In genomic region chr3:131082246-131082645, GRCh38 we compare ENCODE assay signal across 17 cellular contexts. TPM values are rescaled to one million over a fixed set of nuclear protein-coding genes. Genes with fewer than 3 reads are reported as not detected.
A peak's percentile ranks its signal among the peaks of the same experiment; 100 is the strongest.
DNase-seq lines count a peak whose midpoint lies in the region; ATAC-seq, FAIRE-seq and TF ChIP-seq lines count a peak whose summit lies in the region.
"Had no signal": no experiment of that assay in that cellular context is flagged by ENCODE, and none has a peak within 500 bp of the region (broad histone marks: within the 10 kb centered on the region; RNA-seq: fewer than 3 reads in every experiment).

No MANE protein-coding gene starts in this region.

- no peak for TF ChIP-seq CTCF in A549 (IDR thresholded peaks at IDR 0.05)
- no peak for TF ChIP-seq CTCF in KMS-11 (conservative IDR thresholded peaks at IDR 0.05; ENCODE audit: low read depth, low read length)
- no peak for TF ChIP-seq CTCF in dorsolateral prefrontal cortex (IDR thresholded peaks at IDR 0.05 in 54 of 56, conservative IDR thresholded peaks at IDR 0.05 in 2 of 56; ENCODE audit: low read depth in 1 of 56, partially characterized antibody in 56 of 56)

- no peaks in the 10 kb centered on the region for H3K4me1 ChIP-seq in A549
- peaks cover 55% of the 10 kb centered on the region for H3K4me1 ChIP-seq in BLaER1
- peaks cover 63% of the 10 kb centered on the region for H3K4me1 ChIP-seq in KMS-11 (ENCODE audit: low read depth, poor library complexity, severe bottlenecking)
- H3K4me1 ChIP-seq: Caco-2 had no signal

- H3K36me3 ChIP-seq in BLaER1 (no peaks in the 10 kb centered on the region), KMS-11 (ENCODE audit: insufficient read depth) (no peaks in the 10 kb centered on the region)

- no peak for TF ChIP-seq POLR2A in A549 (IDR thresholded peaks at IDR 0.05; ENCODE audit: low read length)

- ATAC-seq in A549 = no peak
- ATAC-seq: CD8-positive, alpha-beta T cell had no signal

- 90% methylated on average over 4 of the region's 4 CpGs for WGBS in A549 (ENCODE audit: missing lambda C conversion rate)

- H3K9me3 ChIP-seq in A549 = no peaks in the 10 kb centered on the region
- no peaks in the 10 kb centered on the region for H3K9me3 ChIP-seq in BLaER1
- H3K9me3 ChIP-seq: Caco-2 had no signal

- intact Hi-C loops in dorsolateral prefrontal cortex (cut with DNase I) = loop anchor here in 1 of 2 donors (10.0 kb wide), 2 partner anchors 63 to 303 kb away; partner anchors contain the start of gene NUDT16

- H3K4me3 ChIP-seq in A549 = no peak overlapping the region
- H3K4me3 ChIP-seq in BLaER1 = no peak overlapping the region
- no peak overlapping the region for H3K4me3 ChIP-seq in KMS-11 (IDR thresholded peaks at IDR 0.05; ENCODE audit: insufficient read depth, low read depth, low read length)
- peak overlapping the region in 1 of 59 donors; percentile 47 for H3K4me3 ChIP-seq in dorsolateral prefrontal cortex
- H3K4me3 ChIP-seq: GM23248 had no signal

- H3K27ac ChIP-seq in A549 (no peak overlapping the region), BLaER1 (no peak overlapping the region), KMS-11 (no peak overlapping the region), dorsolateral prefrontal cortex (peak overlapping the region in 35 of 59 donors; percentile 11 to 90 (median 81))
- H3K27ac ChIP-seq: C4-2B, GM23248 had no signal

- H4K20me1 ChIP-seq in BLaER1 (no peaks in the 10 kb centered on the region; the same call in 1 of the 2 replicates), KMS-11 (ENCODE audit: insufficient read depth) (no peaks in the 10 kb centered on the region)

- no peak for FAIRE-seq in A549 (lab: Jason Lieb, UNC)
- FAIRE-seq: G401.6, H1 had no signal

- H3K9ac ChIP-seq in BLaER1 (no peak overlapping the region), KMS-11 (no peak overlapping the region)
- H3K9ac ChIP-seq: GM23248 had no signal

- CTCF ChIA-PET in A549 (lab: Yijun Ruan, JAX) = no interaction called here

- POLR2A ChIA-PET in A549 (lab: Yijun Ruan, JAX) = no interaction called here

- TF ChIP-seq EP300 in A549 (IDR thresholded peaks at IDR 0.05) = no peak

- DNase-seq in A549 (ENCODE audit: low read depth in 1 of 2, low spot score in 1 of 2) = no peak
- DNase-seq in dorsolateral prefrontal cortex = no peak
- no peak for DNase-seq in SKM-1 (lab: John Stamatoyannopoulos, UW; ENCODE audit: unreplicated experiment)
- no peak for DNase-seq in NCI-H1436 treated with DMSO at 0.1 percent for 48 hours (lab: John Stamatoyannopoulos, UW)
- DNase-seq: Caco-2; CD4-positive, CD25-positive, alpha-beta regulatory T cell; CD8-positive, alpha-beta T cell; DMS153; DND-41; GM23248; H7; HCEC 1CT had no signal

- TF ChIP-seq RAD21 in A549 (conservative IDR thresholded peaks at IDR 0.05 in 1 of 2, IDR thresholded peaks at IDR 0.05 in 1 of 2) = no peak

- no peaks in the 10 kb centered on the region for H3K27me3 ChIP-seq in BLaER1
- no peaks in the 10 kb centered on the region for H3K27me3 ChIP-seq in KMS-11 (ENCODE audit: insufficient read depth, low read depth)
- H3K27me3 ChIP-seq in dorsolateral prefrontal cortex = no peaks in the 10 kb centered on the region

- no peak overlapping the region for H2AFZ ChIP-seq in KMS-11 (ENCODE audit: low read depth)
- H2AFZ ChIP-seq: GM23248 had no signal

- H3K4me2 ChIP-seq in A549 (no peak overlapping the region), BLaER1 (peak overlapping the region; percentile 70), KMS-11 (peak overlapping the region; percentile 85)

- no peaks in the 10 kb centered on the region for H3K79me2 ChIP-seq in KMS-11 (ENCODE audit: insufficient read depth, low read depth)

TF ChIP-seq in A549, 52 proteins besides CTCF, POLR2A, EP300 and RAD21:
- TF ChIP-seq GATA3 (IDR thresholded peaks at IDR 0.05; ENCODE audit: borderline replicate concordance) = no peak
- TF ChIP-seq NR3C1 (IDR thresholded peaks at IDR 0.05) = no peak
- TF ChIP-seq ZNF302 (CRISPR knock-in tag; IDR thresholded peaks at IDR 0.05) = no peak
- peak; percentile 62 for TF ChIP-seq MAFK (IDR thresholded peaks at IDR 0.05; ENCODE audit: partially characterized antibody)
- no peak for TF ChIP-seq KDM5A (IDR thresholded peaks at IDR 0.05)

RNA-seq across cellular contexts. Expression of gene NEK11, which starts 55.6 kb away (rescaled TPM):
- polyA plus RNA-seq in A549 (2011; rRNA removed) (7.6 and 8.9 TPM in 2 replicates), A549 (2017; fragmentation: RNase III; extraction: RNeasy Plus Mini Kit Qiagen cat#74134 plus additional on column Dnase treatment) (5.7 to 6.3 TPM (median 5.8 TPM) in 3 replicates)
- 2.0 and 2.2 TPM in 2 replicates for polyA plus RNA-seq in A549 (2012; cell fraction: cytosol; rRNA removed)
- 1.7 and 2.4 TPM in 2 replicates for polyA plus RNA-seq in A549 (2012; cell fraction: nucleus; rRNA removed)
- 5.0 and 9.4 TPM in 2 replicates for polyA minus RNA-seq in A549 (2011; rRNA and poly(A)+ RNA removed)
- 10 to 100 TPM; 16.6 to 35.3 (median 22.2) TPM for total RNA-seq in dorsolateral prefrontal cortex
- total RNA-seq: H1 had no signal

RNA-seq across cellular contexts. Expression of gene ASTE1, which starts 55.6 kb away (rescaled TPM):
- polyA plus RNA-seq in A549 (2011; rRNA removed) (6.9 and 7.1 TPM in 2 replicates), A549 (2017; fragmentation: RNase III; extraction: RNeasy Plus Mini Kit Qiagen cat#74134 plus additional on column Dnase treatment) (3.6 to 4.4 TPM (median 3.8 TPM) in 3 replicates)
- polyA plus RNA-seq in A549 (2012; cell fraction: cytosol; rRNA removed) = 2.5 TPM in 2 replicates
- polyA plus RNA-seq in A549 (2012; cell fraction: nucleus; rRNA removed) = 2.1 and 2.5 TPM in 2 replicates
- polyA minus RNA-seq in A549 (2011; rRNA and poly(A)+ RNA removed) = 7.8 and 10.4 TPM in 2 replicates
- 10 to 100 TPM in 16 of 120 experiments, 1 to 10 TPM in 104; 3.8 to 19.0 (median 8.2) TPM for total RNA-seq in dorsolateral prefrontal cortex
- total RNA-seq: H1 had no signal

Comparison
In these comparisons a context has a peak if more than half of its experiments do, and no peak if none do; other contexts are left out.
1. H3K27ac ChIP-seq: peak in dorsolateral prefrontal cortex (35 of 59); none in A549 (0 of 2), BLaER1 (single experiment) and KMS-11 (single experiment).